In genomic region chr17:78341559-78342437, GRCh38 we compare ENCODE assay signal across 8 cellular contexts. TPM values are rescaled to one million over a fixed set of nuclear protein-coding genes. Genes with fewer than 3 reads are reported as not detected.
A peak's percentile ranks its signal among the peaks of the same experiment; 100 is the strongest.
DNase-seq lines count a peak whose midpoint lies in the region; TF ChIP-seq lines count a peak whose summit lies in the region.

No MANE protein-coding gene starts in this region.

- DNase-seq in CD8-positive, alpha-beta memory T cell = peak in 1 of 5 donors; percentile 39
- DNase-seq in HuH-7.5 (ENCODE audit: low spot score) = peak; percentile 71
- DNase-seq in astrocyte of the spinal cord (ENCODE audit: low read depth, low spot score) = peak; percentile 85
- DNase-seq in hypothalamus (lab: John Stamatoyannopoulos, UW) = peak in 43 of 51 donors; percentile 30 to 91 (median 61)
- peak; percentile 96 for DNase-seq in posterior vena cava (ENCODE audit: low spot score)
- DNase-seq in DMS153 (lab: John Stamatoyannopoulos, UW) = no peak
- no peak for DNase-seq in cortex of kidney (lab: John Stamatoyannopoulos, UW)
- DNase-seq in NCI-H1048 (lab: John Stamatoyannopoulos, UW) = no peak

- POLR2A ChIA-PET in CD8-positive, alpha-beta memory T cell (lab: Charles Lee) = interaction anchor here (0.5 to 2.9 kb wide), 3 partner anchors 8 to 536 kb away, joined by 3 to 17 read pairs (median 5); no protein-coding TSS in a partner anchor

- H3K9me3 Mint-ChIP-seq in CD8-positive, alpha-beta memory T cell = no peaks in the 10 kb centered on the region

- H3K36me3 Mint-ChIP-seq in CD8-positive, alpha-beta memory T cell = no peaks in the 10 kb centered on the region

- peaks cover 73% of the 10 kb centered on the region for H3K4me1 ChIP-seq in CD8-positive, alpha-beta memory T cell (ENCODE audit: insufficient read depth, low read length)

- H3K4me3 Mint-ChIP-seq in CD8-positive, alpha-beta memory T cell = peak overlapping the region in 5 of 7 donors; percentile 37 to 68 (median 54)

- TF ChIP-seq CTCF in astrocyte of the spinal cord (IDR thresholded peaks at IDR 0.05; ENCODE audit: low read depth, low read length) = no peak

- peaks cover 55 to 66% (median 59%) of the 10 kb centered on the region in 3 donors for H3K4me1 Mint-ChIP-seq in CD8-positive, alpha-beta memory T cell

- in situ Hi-C loops in astrocyte of the spinal cord (cut with HindIII; ENCODE audit: low sequenced_read_pairs) = no loop called here

- H3K27me3 Mint-ChIP-seq in CD8-positive, alpha-beta memory T cell = no peaks in the 10 kb centered on the region

- CTCF ChIA-PET in CD8-positive, alpha-beta memory T cell (lab: Charles Lee) = interaction anchor here (1.0 to 3.6 kb wide), 3 partner anchors 14 to 30 kb away, joined by 3 to 27 read pairs (median 4); partner anchors contain the start of gene SOCS3

- H3K36me3 ChIP-seq in CD8-positive, alpha-beta memory T cell (ENCODE audit: insufficient read depth, low read length) = no peaks in the 10 kb centered on the region

- intact Hi-C loops in posterior vena cava (cut with DNase I) = no loop called here

- no peak overlapping the region for H3K27ac ChIP-seq in CD8-positive, alpha-beta memory T cell (ENCODE audit: low read depth, low read length)

- H3K27me3 ChIP-seq in CD8-positive, alpha-beta memory T cell (ENCODE audit: insufficient read depth, low read length, poor library complexity, severe bottlenecking) = no peaks in the 10 kb centered on the region

- no peak overlapping the region for H3K27ac Mint-ChIP-seq in CD8-positive, alpha-beta memory T cell

- no peaks in the 10 kb centered on the region for H3K9me3 ChIP-seq in CD8-positive, alpha-beta memory T cell (ENCODE audit: low read length)

- no peak overlapping the region for H3K4me3 ChIP-seq in CD8-positive, alpha-beta memory T cell (ENCODE audit: low read length)
- H3K4me3 ChIP-seq in astrocyte of the spinal cord (ENCODE audit: low read depth, low read length) = peak overlapping the region; percentile 13

RNA-seq across cellular contexts. Expression of gene SOCS3, which starts 18.1 kb away (rescaled TPM):
- total RNA-seq in CD8-positive, alpha-beta memory T cell = 10 to 100 TPM; 26.9 to 27.4 TPM
- polyA plus RNA-seq in CD8-positive, alpha-beta memory T cell = 38.9 TPM
- 10 to 100 TPM; 47.4 to 85.2 TPM for total RNA-seq in posterior vena cava

RNA-seq across cellular contexts. Expression of gene PGS1, which starts 36.7 kb away (rescaled TPM):
- 10 to 100 TPM; 48.2 to 51.5 TPM for total RNA-seq in CD8-positive, alpha-beta memory T cell
- polyA plus RNA-seq in CD8-positive, alpha-beta memory T cell = 31.5 TPM
- 10 to 100 TPM; 33.6 to 33.7 TPM for total RNA-seq in posterior vena cava

Comparison
In these comparisons a context has a peak if more than half of its experiments do, and no peak if none do; other contexts are left out.
1. DNase-seq: peak in HuH-7.5 (single experiment), astrocyte of the spinal cord (single experiment), hypothalamus (43 of 51) and posterior vena cava (single experiment); none in DMS153 (single experiment), cortex of kidney (single experiment) and NCI-H1048 (single experiment).